Comparison of ENCODE assay signal across 2 cellular contexts in the genomic region with DNA sequence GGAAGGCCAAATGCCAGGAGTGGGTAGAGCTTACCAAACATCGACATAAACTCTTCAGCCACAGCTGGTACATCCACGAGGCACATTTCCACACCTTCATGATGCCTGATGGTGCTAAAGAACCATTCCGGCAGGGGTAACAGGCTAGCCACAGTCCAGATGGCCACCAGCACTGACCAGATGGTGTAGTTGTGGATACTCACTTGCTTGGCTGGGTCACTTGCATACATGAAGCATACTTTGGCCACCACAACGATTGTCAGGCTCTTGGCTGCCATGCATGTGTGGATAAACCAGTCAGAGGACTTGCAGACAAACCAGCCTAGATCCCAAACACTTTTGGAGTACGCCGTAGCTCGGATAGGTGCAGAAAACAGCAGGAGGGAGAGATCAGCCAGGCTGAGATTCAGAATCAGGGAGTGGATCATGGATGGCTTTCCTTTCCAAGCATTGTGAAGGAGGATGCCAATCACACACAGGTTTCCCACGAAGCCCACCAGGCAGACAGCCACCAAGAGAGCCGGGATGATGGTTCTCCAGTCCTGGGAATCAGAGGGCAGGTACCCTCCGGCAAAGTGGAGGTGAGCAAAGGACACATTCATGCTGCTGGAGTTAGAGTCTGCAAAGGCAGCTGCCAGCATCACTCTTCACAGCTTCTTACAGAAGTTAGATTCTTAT.
TF ChIP-seq lines count a peak whose summit lies in the region.

No MANE protein-coding gene starts in this region.

TF ChIP-seq in WTC11, 78 proteins besides CTCF, POLR2A, EP300 and RAD21 (continues in another document):
- TF ChIP-seq HMGA2 (CRISPR knock-in tag; IDR thresholded peaks at IDR 0.05) (no peak), MYBL2 (CRISPR knock-in tag; IDR thresholded peaks at IDR 0.05) (no peak), CBFB (CRISPR knock-in tag; IDR thresholded peaks at IDR 0.05; ENCODE audit: low read depth) (no peak), NR2C2 (CRISPR knock-in tag; IDR thresholded peaks at IDR 0.05) (no peak)
- TF ChIP-seq, protein P1, sequence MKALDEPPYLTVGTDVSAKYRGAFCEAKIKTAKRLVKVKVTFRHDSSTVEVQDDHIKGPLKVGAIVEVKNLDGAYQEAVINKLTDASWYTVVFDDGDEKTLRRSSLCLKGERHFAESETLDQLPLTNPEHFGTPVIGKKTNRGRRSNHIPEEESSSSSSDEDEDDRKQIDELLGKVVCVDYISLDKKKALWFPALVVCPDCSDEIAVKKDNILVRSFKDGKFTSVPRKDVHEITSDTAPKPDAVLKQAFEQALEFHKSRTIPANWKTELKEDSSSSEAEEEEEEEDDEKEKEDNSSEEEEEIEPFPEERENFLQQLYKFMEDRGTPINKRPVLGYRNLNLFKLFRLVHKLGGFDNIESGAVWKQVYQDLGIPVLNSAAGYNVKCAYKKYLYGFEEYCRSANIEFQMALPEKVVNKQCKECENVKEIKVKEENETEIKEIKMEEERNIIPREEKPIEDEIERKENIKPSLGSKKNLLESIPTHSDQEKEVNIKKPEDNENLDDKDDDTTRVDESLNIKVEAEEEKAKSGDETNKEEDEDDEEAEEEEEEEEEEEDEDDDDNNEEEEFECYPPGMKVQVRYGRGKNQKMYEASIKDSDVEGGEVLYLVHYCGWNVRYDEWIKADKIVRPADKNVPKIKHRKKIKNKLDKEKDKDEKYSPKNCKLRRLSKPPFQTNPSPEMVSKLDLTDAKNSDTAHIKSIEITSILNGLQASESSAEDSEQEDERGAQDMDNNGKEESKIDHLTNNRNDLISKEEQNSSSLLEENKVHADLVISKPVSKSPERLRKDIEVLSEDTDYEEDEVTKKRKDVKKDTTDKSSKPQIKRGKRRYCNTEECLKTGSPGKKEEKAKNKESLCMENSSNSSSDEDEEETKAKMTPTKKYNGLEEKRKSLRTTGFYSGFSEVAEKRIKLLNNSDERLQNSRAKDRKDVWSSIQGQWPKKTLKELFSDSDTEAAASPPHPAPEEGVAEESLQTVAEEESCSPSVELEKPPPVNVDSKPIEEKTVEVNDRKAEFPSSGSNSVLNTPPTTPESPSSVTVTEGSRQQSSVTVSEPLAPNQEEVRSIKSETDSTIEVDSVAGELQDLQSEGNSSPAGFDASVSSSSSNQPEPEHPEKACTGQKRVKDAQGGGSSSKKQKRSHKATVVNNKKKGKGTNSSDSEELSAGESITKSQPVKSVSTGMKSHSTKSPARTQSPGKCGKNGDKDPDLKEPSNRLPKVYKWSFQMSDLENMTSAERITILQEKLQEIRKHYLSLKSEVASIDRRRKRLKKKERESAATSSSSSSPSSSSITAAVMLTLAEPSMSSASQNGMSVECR (CRISPR knock-in tag; IDR thresholded peaks at IDR 0.05; ENCODE audit: borderline replicate concordance): no peak
- TF ChIP-seq, protein P2, sequence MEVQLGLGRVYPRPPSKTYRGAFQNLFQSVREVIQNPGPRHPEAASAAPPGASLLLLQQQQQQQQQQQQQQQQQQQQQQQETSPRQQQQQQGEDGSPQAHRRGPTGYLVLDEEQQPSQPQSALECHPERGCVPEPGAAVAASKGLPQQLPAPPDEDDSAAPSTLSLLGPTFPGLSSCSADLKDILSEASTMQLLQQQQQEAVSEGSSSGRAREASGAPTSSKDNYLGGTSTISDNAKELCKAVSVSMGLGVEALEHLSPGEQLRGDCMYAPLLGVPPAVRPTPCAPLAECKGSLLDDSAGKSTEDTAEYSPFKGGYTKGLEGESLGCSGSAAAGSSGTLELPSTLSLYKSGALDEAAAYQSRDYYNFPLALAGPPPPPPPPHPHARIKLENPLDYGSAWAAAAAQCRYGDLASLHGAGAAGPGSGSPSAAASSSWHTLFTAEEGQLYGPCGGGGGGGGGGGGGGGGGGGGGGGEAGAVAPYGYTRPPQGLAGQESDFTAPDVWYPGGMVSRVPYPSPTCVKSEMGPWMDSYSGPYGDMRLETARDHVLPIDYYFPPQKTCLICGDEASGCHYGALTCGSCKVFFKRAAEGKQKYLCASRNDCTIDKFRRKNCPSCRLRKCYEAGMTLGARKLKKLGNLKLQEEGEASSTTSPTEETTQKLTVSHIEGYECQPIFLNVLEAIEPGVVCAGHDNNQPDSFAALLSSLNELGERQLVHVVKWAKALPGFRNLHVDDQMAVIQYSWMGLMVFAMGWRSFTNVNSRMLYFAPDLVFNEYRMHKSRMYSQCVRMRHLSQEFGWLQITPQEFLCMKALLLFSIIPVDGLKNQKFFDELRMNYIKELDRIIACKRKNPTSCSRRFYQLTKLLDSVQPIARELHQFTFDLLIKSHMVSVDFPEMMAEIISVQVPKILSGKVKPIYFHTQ (CRISPR knock-in tag; IDR thresholded peaks at IDR 0.05): no peak
- TF ChIP-seq, protein P3, sequence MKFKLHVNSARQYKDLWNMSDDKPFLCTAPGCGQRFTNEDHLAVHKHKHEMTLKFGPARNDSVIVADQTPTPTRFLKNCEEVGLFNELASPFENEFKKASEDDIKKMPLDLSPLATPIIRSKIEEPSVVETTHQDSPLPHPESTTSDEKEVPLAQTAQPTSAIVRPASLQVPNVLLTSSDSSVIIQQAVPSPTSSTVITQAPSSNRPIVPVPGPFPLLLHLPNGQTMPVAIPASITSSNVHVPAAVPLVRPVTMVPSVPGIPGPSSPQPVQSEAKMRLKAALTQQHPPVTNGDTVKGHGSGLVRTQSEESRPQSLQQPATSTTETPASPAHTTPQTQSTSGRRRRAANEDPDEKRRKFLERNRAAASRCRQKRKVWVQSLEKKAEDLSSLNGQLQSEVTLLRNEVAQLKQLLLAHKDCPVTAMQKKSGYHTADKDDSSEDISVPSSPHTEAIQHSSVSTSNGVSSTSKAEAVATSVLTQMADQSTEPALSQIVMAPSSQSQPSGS (CRISPR knock-in tag; IDR thresholded peaks at IDR 0.05; ENCODE audit: borderline replicate concordance, low read depth): no peak
- TF ChIP-seq, protein P4, sequence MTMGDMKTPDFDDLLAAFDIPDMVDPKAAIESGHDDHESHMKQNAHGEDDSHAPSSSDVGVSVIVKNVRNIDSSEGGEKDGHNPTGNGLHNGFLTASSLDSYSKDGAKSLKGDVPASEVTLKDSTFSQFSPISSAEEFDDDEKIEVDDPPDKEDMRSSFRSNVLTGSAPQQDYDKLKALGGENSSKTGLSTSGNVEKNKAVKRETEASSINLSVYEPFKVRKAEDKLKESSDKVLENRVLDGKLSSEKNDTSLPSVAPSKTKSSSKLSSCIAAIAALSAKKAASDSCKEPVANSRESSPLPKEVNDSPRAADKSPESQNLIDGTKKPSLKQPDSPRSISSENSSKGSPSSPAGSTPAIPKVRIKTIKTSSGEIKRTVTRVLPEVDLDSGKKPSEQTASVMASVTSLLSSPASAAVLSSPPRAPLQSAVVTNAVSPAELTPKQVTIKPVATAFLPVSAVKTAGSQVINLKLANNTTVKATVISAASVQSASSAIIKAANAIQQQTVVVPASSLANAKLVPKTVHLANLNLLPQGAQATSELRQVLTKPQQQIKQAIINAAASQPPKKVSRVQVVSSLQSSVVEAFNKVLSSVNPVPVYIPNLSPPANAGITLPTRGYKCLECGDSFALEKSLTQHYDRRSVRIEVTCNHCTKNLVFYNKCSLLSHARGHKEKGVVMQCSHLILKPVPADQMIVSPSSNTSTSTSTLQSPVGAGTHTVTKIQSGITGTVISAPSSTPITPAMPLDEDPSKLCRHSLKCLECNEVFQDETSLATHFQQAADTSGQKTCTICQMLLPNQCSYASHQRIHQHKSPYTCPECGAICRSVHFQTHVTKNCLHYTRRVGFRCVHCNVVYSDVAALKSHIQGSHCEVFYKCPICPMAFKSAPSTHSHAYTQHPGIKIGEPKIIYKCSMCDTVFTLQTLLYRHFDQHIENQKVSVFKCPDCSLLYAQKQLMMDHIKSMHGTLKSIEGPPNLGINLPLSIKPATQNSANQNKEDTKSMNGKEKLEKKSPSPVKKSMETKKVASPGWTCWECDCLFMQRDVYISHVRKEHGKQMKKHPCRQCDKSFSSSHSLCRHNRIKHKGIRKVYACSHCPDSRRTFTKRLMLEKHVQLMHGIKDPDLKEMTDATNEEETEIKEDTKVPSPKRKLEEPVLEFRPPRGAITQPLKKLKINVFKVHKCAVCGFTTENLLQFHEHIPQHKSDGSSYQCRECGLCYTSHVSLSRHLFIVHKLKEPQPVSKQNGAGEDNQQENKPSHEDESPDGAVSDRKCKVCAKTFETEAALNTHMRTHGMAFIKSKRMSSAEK (CRISPR knock-in tag; IDR thresholded peaks at IDR 0.05; ENCODE audit: borderline replicate concordance): no peak

TF ChIP-seq in HepG2, 621 proteins besides CTCF, POLR2A, EP300 and RAD21:
- no peak for TF ChIP-seq SNAI1 (CRISPR knock-in tag; IDR thresholded peaks at IDR 0.05; ENCODE audit: borderline replicate concordance)
- TF ChIP-seq POLR2G (IDR thresholded peaks at IDR 0.05; ENCODE audit: low read depth, low read length): 0 out of 2 replicates have a peak, but pooled peaks have one; percentile 14
- no peak for TF ChIP-seq HMG20A (CRISPR knock-in tag; IDR thresholded peaks at IDR 0.05; ENCODE audit: borderline replicate concordance)
